Comparison of ENCODE assay signal across 1 cellular context in genomic region chr4:153495480-153496206, GRCh38.
TF ChIP-seq lines count a peak whose summit lies in the region.

No MANE protein-coding gene starts in this region.

TF ChIP-seq in H1, 55 proteins besides CTCF, POLR2A, EP300 and RAD21:
- no peak for TF ChIP-seq SIN3A (conservative IDR thresholded peaks at IDR 0.05 in 1 of 2, IDR thresholded peaks at IDR 0.05 in 1 of 2; ENCODE audit: low read depth in 1 of 2, low read length in 2 of 2)
- no peak for TF ChIP-seq TAF7 (optimal IDR thresholded peaks at IDR 0.05; ENCODE audit: borderline replicate concordance, low read depth, low read length)
- TF ChIP-seq BRCA1 (IDR thresholded peaks at IDR 0.05; ENCODE audit: low read depth, low read length): no peak
- no peak for TF ChIP-seq CHD2 (IDR thresholded peaks at IDR 0.05; ENCODE audit: low read length)
- no peak for TF ChIP-seq HDAC6 (IDR thresholded peaks at IDR 0.05; ENCODE audit: low read depth, low read length)
- TF ChIP-seq ATF2 (IDR thresholded peaks at IDR 0.05; ENCODE audit: low read length): no peak
- no peak for TF ChIP-seq SP4 (IDR thresholded peaks at IDR 0.05; ENCODE audit: low read length)
- no peak for TF ChIP-seq SP1 (IDR thresholded peaks at IDR 0.05; ENCODE audit: low read depth, low read length)
- no peak for TF ChIP-seq ASH2L (IDR thresholded peaks at IDR 0.05; ENCODE audit: low read length)
- no peak for TF ChIP-seq EGR1 (IDR thresholded peaks at IDR 0.05; ENCODE audit: borderline replicate concordance, low read depth, low read length)
